ENCODE assay signal across 8 cellular contexts in genomic region chr1:23341829-23342697, GRCh38. TPM values are rescaled to one million over a fixed set of nuclear protein-coding genes. Genes with fewer than 3 reads are reported as not detected.
DNase-seq lines count a peak whose midpoint lies in the region; ATAC-seq and TF ChIP-seq lines count a peak whose summit lies in the region.

No MANE protein-coding gene starts in this region.

- H3K27ac Mint-ChIP-seq in activated CD4-positive, alpha-beta memory T cell treated with anti-CD3 and anti-CD28 coated beads, Interleukin-2, amount 10 ng/mL, durations not matched to agents 7 days and 5 days = peak overlapping the region; percentile 86

- H3K4me3 Mint-ChIP-seq in activated T-cell treated with anti-CD3 and anti-CD28 coated beads, Interleukin-2, amount 50 U/mL, for 4 hours = peak overlapping the region; percentile 90
- peak overlapping the region; percentile 82 for H3K4me3 Mint-ChIP-seq in activated CD4-positive, alpha-beta memory T cell treated with anti-CD3 and anti-CD28 coated beads, Interleukin-2, amount 10 ng/mL, durations not matched to agents 7 days and 5 days

- DNase-seq in activated T-cell treated with anti-CD3 and anti-CD28 coated beads, Interleukin-2, amount 50 U/mL, for 4 hours = no peak
- no peak for DNase-seq in activated T-cell treated with anti-CD3 and anti-CD28 coated beads, Interleukin-2, amount 50 U/mL, for 48 hours
- no peak for DNase-seq in activated CD4-positive, alpha-beta memory T cell treated with anti-CD3 and anti-CD28 coated beads, Interleukin-2, amount 10 ng/mL, durations not matched to agents 7 days and 5 days
- DNase-seq in hippocampal formation (lab: John Stamatoyannopoulos, UW) (no peak), GM10248 (ENCODE audit: extremely low spot score) (no peak), NCI-H1694 treated with DMSO at 0.1 percent for 48 hours (lab: John Stamatoyannopoulos, UW) (no peak)

- CTCF ChIA-PET in activated CD4-positive, alpha-beta memory T cell treated with anti-CD3 and anti-CD28 coated beads, Interleukin-2, amount 10 ng/mL, durations not matched to agents 7 days and 5 days (lab: Charles Lee) = interaction anchor here (1.6 kb wide), 1 partner anchor 62 kb away, joined by 3 read pairs; no protein-coding TSS in a partner anchor
- CTCF ChIA-PET in GM10248 (lab: Yijun Ruan, JAX) = no interaction called here

- TF ChIP-seq CTCF in GM10248 (IDR thresholded peaks at IDR 0.05; ENCODE audit: control extremely low read depth, extremely low read depth, low read depth, missing control alignments) = no peak

- H3K9me3 ChIP-seq in iPS-18c (ENCODE audit: control insufficient read depth, insufficient read depth, low read length) = no peaks in the 10 kb centered on the region
- no peaks in the 10 kb centered on the region for H3K9me3 ChIP-seq in thymus (ENCODE audit: control insufficient read depth)

- H3K4me1 ChIP-seq in thymus (ENCODE audit: control insufficient read depth, insufficient read depth, low read length) = peaks cover 7% of the 10 kb centered on the region

- peak overlapping the region; percentile 12 for H3K27ac ChIP-seq in thymus (ENCODE audit: low read depth)

- peaks cover 8% of the 10 kb centered on the region for H3K36me3 ChIP-seq in thymus (ENCODE audit: control insufficient read depth, insufficient read depth)

- H3K4me3 ChIP-seq in iPS-18c (ENCODE audit: insufficient read depth, low read depth, low read length) (peak overlapping the region; percentile 74; the same call in 1 of the 2 replicates), thymus (ENCODE audit: low read length) (peak overlapping the region; percentile 77)

- H3K27me3 ChIP-seq in thymus (ENCODE audit: control insufficient read depth, insufficient read depth) = no peaks in the 10 kb centered on the region

- POLR2A ChIA-PET in activated CD4-positive, alpha-beta memory T cell treated with anti-CD3 and anti-CD28 coated beads, Interleukin-2, amount 10 ng/mL, durations not matched to agents 7 days and 5 days (lab: Charles Lee) = interaction anchor here (0.7 to 3.6 kb wide), 9 partner anchors 20 to 1588 kb away, joined by 3 to 26 read pairs (median 4); partner anchors contain the start of genes E2F2, ID3 and RUNX3
- POLR2A ChIA-PET in GM10248 (lab: Yijun Ruan, JAX) = no interaction called here

- peaks cover 22% of the 10 kb centered on the region for H3K36me3 Mint-ChIP-seq in activated T-cell treated with anti-CD3 and anti-CD28 coated beads, Interleukin-2, amount 50 U/mL, for 4 hours (ENCODE audit: insufficient read depth)
- peaks cover 48% of the 10 kb centered on the region for H3K36me3 Mint-ChIP-seq in activated CD4-positive, alpha-beta memory T cell treated with anti-CD3 and anti-CD28 coated beads, Interleukin-2, amount 10 ng/mL, durations not matched to agents 7 days and 5 days (ENCODE audit: low read depth)

- H3K9me3 Mint-ChIP-seq in activated T-cell treated with anti-CD3 and anti-CD28 coated beads, Interleukin-2, amount 50 U/mL, for 4 hours = no peaks in the 10 kb centered on the region
- H3K9me3 Mint-ChIP-seq in activated CD4-positive, alpha-beta memory T cell treated with anti-CD3 and anti-CD28 coated beads, Interleukin-2, amount 10 ng/mL, durations not matched to agents 7 days and 5 days = peaks cover 3% of the 10 kb centered on the region

- ATAC-seq in activated T-cell treated with anti-CD3 and anti-CD28 coated beads, Interleukin-2, amount 50 U/mL, for 4 hours = no peak

- H3K27me3 Mint-ChIP-seq in activated T-cell treated with anti-CD3 and anti-CD28 coated beads, Interleukin-2, amount 50 U/mL, for 4 hours (ENCODE audit: low read depth) = no peaks in the 10 kb centered on the region
- no peaks in the 10 kb centered on the region for H3K27me3 Mint-ChIP-seq in activated CD4-positive, alpha-beta memory T cell treated with anti-CD3 and anti-CD28 coated beads, Interleukin-2, amount 10 ng/mL, durations not matched to agents 7 days and 5 days

- peaks cover 58% of the 10 kb centered on the region for H3K4me1 Mint-ChIP-seq in activated T-cell treated with anti-CD3 and anti-CD28 coated beads, Interleukin-2, amount 50 U/mL, for 4 hours (ENCODE audit: low read depth)
- H3K4me1 Mint-ChIP-seq in activated CD4-positive, alpha-beta memory T cell treated with anti-CD3 and anti-CD28 coated beads, Interleukin-2, amount 10 ng/mL, durations not matched to agents 7 days and 5 days = peaks cover 58% of the 10 kb centered on the region

- 3% methylated on average over 10 of the region's 10 CpGs for WGBS in thymus

RNA-seq across cellular contexts. Expression of gene HNRNPR, which starts 2.0 kb away (rescaled TPM):
- total RNA-seq in activated T-cell treated with anti-CD3 and anti-CD28 coated beads, Interleukin-2, amount 50 U/mL, for 4 hours = 100 to 1,000 TPM; 253 to 269 (median 254) TPM
- total RNA-seq in activated CD4-positive, alpha-beta memory T cell treated with anti-CD3 and anti-CD28 coated beads, Interleukin-2, amount 10 ng/mL, durations not matched to agents 7 days and 5 days = 100 to 1,000 TPM; 175 to 179 TPM
- polyA plus RNA-seq in thymus = 119 TPM

RNA-seq across cellular contexts. Expression of gene ZNF436, which starts 27.6 kb away (rescaled TPM):
- 1 to 10 TPM; 3.1 to 4.7 (median 4.3) TPM for total RNA-seq in activated T-cell treated with anti-CD3 and anti-CD28 coated beads, Interleukin-2, amount 50 U/mL, for 4 hours
- total RNA-seq in activated CD4-positive, alpha-beta memory T cell treated with anti-CD3 and anti-CD28 coated beads, Interleukin-2, amount 10 ng/mL, durations not matched to agents 7 days and 5 days = 1 to 10 TPM; 6.1 to 6.8 TPM
- polyA plus RNA-seq in thymus = 6.6 TPM
